Comparison of ENCODE assay signal across 21 cellular contexts in genomic region chr2:30649278-30649677, GRCh38.
DNase-seq lines count a peak whose midpoint lies in the region; ATAC-seq, FAIRE-seq and TF ChIP-seq lines count a peak whose summit lies in the region.
"Had no signal": no experiment of that assay in that cellular context is flagged by ENCODE, and none has a peak within 500 bp of the region (broad histone marks: within the 10 kb centered on the region; RNA-seq: fewer than 3 reads in every experiment).

No MANE protein-coding gene starts in this region.

- POLR2A ChIA-PET in K562 (lab: Yijun Ruan, JAX), result interaction anchor here (0.5 to 1.1 kb wide), 2 partner anchors 12 to 37 kb away, joined by 4 to 8 read pairs; no protein-coding TSS in a partner anchor

- H3K79me2 ChIP-seq in GM23248 (ENCODE audit: insufficient read depth) (no peaks in the 10 kb centered on the region), K562 (ENCODE audit: control insufficient read depth, insufficient read depth, low read length) (no peaks in the 10 kb centered on the region)

- peaks cover 4% of the 10 kb centered on the region for H3K36me3 Mint-ChIP-seq in nephron progenitor cell (ENCODE audit: low read depth)

- H3K9me1 ChIP-seq in K562 (ENCODE audit: control insufficient read depth, insufficient read depth, low read length), result no peaks in the 10 kb centered on the region

- H2AFZ ChIP-seq in GM23248, result no peak overlapping the region
- no peak overlapping the region for H2AFZ ChIP-seq in K562 (ENCODE audit: low read depth, low read length)

- DNase-seq in AG08395 (ENCODE audit: low spot score) (peak; percentile 9), GM23248 (peak; percentile 40), K562 (ENCODE audit: extremely low read depth in 1 of 4, low spot score in 3 of 4) (no peak), nephron progenitor cell (no peak), GM20000 (ENCODE audit: low spot score) (no peak), small intestine (no peak), kidney tubule cell (ENCODE audit: low spot score) (no peak)
- DNase-seq: BE2C; CD4-positive, CD25-positive, alpha-beta regulatory T cell; H9; HFFc6; NCI-H1694; NCI-H2081; NCI-H2171; NCI-H345; NCI-H748 treated with DMSO at 0.1 percent for 48 hours; SIG-M5; SK-N-SH had no signal

- intact Hi-C loops in K562 (cut with micrococcal nuclease), result no loop called here

- H3K4me3 ChIP-seq in GM23248 (no peak overlapping the region), K562 (no peak overlapping the region), small intestine (ENCODE audit: low read depth in 1 of 2, low read length in 2 of 2) (no peak overlapping the region)
- H3K4me3 ChIP-seq: A549 had no signal

- TF ChIP-seq CTCF in K562 (IDR thresholded peaks at IDR 0.05 in 2 of 3, conservative IDR thresholded peaks at IDR 0.05 in 1 of 3; ENCODE audit: insufficient read depth in 2 of 3, low read depth in 1 of 3, low read length in 3 of 3) (no peak), nephron progenitor cell (IDR thresholded peaks at IDR 0.05) (no peak), GM20000 (IDR thresholded peaks at IDR 0.05; ENCODE audit: extremely low read depth, missing control alignments) (no peak)

- H3K27me3 ChIP-seq in GM23248 (replicated peaks; ENCODE audit: insufficient read depth), result no peaks in the 10 kb centered on the region
- peaks cover 2 to 24% of the 10 kb centered on the region in 2 experiments; a peak in 3 of 5 replicates for H3K27me3 ChIP-seq in K562 (ENCODE audit: control insufficient read depth in 2 of 2, insufficient read depth in 2 of 2, low read length in 2 of 2)
- no peaks in the 10 kb centered on the region for H3K27me3 ChIP-seq in small intestine (ENCODE audit: control insufficient read depth in 2 of 2, insufficient read depth in 2 of 2, low read length in 2 of 2)
- H3K27me3 ChIP-seq: BE2C had no signal

- H3K27ac ChIP-seq in GM23248 (no peak overlapping the region), K562 (ENCODE audit: extremely low read depth, low read depth, low read length) (no peak overlapping the region), small intestine (ENCODE audit: low read depth in 1 of 2, low read length in 1 of 2) (no peak overlapping the region)
- H3K27ac ChIP-seq: A549 had no signal

- TF ChIP-seq EP300 in K562 (IDR thresholded peaks at IDR 0.05; ENCODE audit: low read length), result no peak

- H3K4me3 Mint-ChIP-seq in nephron progenitor cell, result no peak overlapping the region
- H3K4me3 Mint-ChIP-seq: CD4-positive, CD25-positive, alpha-beta regulatory T cell; H9; HFFc6 had no signal

- H3K4me2 ChIP-seq in GM23248 (ENCODE audit: unreplicated experiment) (no peak overlapping the region), K562 (ENCODE audit: insufficient read depth, low read length) (no peak overlapping the region)
- H3K4me2 ChIP-seq: A549, SK-N-SH had no signal

- H3K9ac ChIP-seq in GM23248 (no peak overlapping the region), K562 (ENCODE audit: insufficient read depth in 1 of 2, low read depth in 2 of 2, low read length in 2 of 2) (no peak overlapping the region)
- H3K9ac ChIP-seq: SK-N-SH had no signal

- no TSS peak for BruUV-seq in K562 (replicated peaks; lab: Mats Ljungman, UMichigan)

- TF ChIP-seq RAD21 in K562 (CRISPR knock-in tag; conservative IDR thresholded peaks at IDR 0.05 in 1 of 2, IDR thresholded peaks at IDR 0.05 in 1 of 2), result 0 out of 4 replicates have a peak, but pooled peaks of 1 of the 2 experiments have one; percentile 7

- H3K36me3 ChIP-seq in GM23248 (ENCODE audit: low read depth) (no peaks in the 10 kb centered on the region), K562 (ENCODE audit: control insufficient read depth, insufficient read depth, low read length) (no peaks in the 10 kb centered on the region), small intestine (ENCODE audit: control insufficient read depth in 2 of 2, insufficient read depth in 2 of 2, low read length in 2 of 2) (no peaks in the 10 kb centered on the region)

- CTCF ChIA-PET in K562 (lab: Yijun Ruan, JAX; ENCODE audit: low intra/inter-chr PET ratio), result no interaction called here

- no peaks in the 10 kb centered on the region for H4K20me1 ChIP-seq in GM23248 (ENCODE audit: insufficient read depth)
- H4K20me1 ChIP-seq in K562 (replicated peaks; ENCODE audit: control insufficient read depth, insufficient read depth, low read length), result no peaks in the 10 kb centered on the region

- H3F3A ChIP-seq in GM23248 (ENCODE audit: insufficient read depth), result 0 out of 2 replicates have a peak, but pooled peaks cover 5% of the 10 kb centered on the region

- H3K9me2 ChIP-seq in GM23248 (ENCODE audit: insufficient read depth), result no peaks in the 10 kb centered on the region
- H3K9me2 ChIP-seq: SK-N-SH had no signal

- no peaks in the 10 kb centered on the region for H3K9me3 Mint-ChIP-seq in nephron progenitor cell
- H3K9me3 Mint-ChIP-seq: CD4-positive, CD25-positive, alpha-beta regulatory T cell; H9; HFFc6 had no signal

- in situ Hi-C loops in GM23248 (cut with MboI) (no loop called here), K562 (cut with MboI) (no loop called here)

- no peaks in the 10 kb centered on the region for H3K27me3 Mint-ChIP-seq in nephron progenitor cell (ENCODE audit: low read depth, poor library complexity)
- H3K27me3 Mint-ChIP-seq: CD4-positive, CD25-positive, alpha-beta regulatory T cell had no signal

- no peak for FAIRE-seq in K562 (lab: Jason Lieb, UNC)
- FAIRE-seq in small intestine (lab: Jason Lieb, UNC), result no peak
- FAIRE-seq: A549, GM12891 had no signal

- peak; percentile 60; the same call in 1 of the 3 replicates for ATAC-seq in K562
- ATAC-seq: Panc1 had no signal

- WGBS in GM23248 (ENCODE audit: low coverage in 1 of 2, low lambda C conversion rate in 2 of 2, missing lambda C conversion rate in 2 of 2), 2 experiments, result 8 to 12% methylated on average over 4 of the region's 4 CpGs
- WGBS in K562 (ENCODE audit: insufficient coverage, low coverage, missing lambda C conversion rate), result 2% methylated on average over 4 of the region's 4 CpGs
- 28 to 77% (median 54%) methylated on average over 3 to 4 of the region's 4 CpGs for WGBS in small intestine, 3 donors

- H3K4me1 Mint-ChIP-seq in nephron progenitor cell, result peaks cover 15% of the 10 kb centered on the region
- H3K4me1 Mint-ChIP-seq: CD4-positive, CD25-positive, alpha-beta regulatory T cell had no signal

- no peak for TF ChIP-seq POLR2A in K562 (conservative IDR thresholded peaks at IDR 0.05)

- H3K4me1 ChIP-seq in GM23248 (ENCODE audit: insufficient read depth), result peaks cover 4% of the 10 kb centered on the region
- H3K4me1 ChIP-seq in K562 (replicated peaks in 1 of 2; ENCODE audit: control insufficient read depth in 2 of 2, insufficient read depth in 2 of 2, low read length in 2 of 2), result no peaks in the 10 kb centered on the region
- H3K4me1 ChIP-seq in small intestine (ENCODE audit: control insufficient read depth in 2 of 2, insufficient read depth in 1 of 2, low read depth in 1 of 2, low read length in 1 of 2), result peaks cover 0 to 5% of the 10 kb centered on the region in 2 donors
- H3K4me1 ChIP-seq: A549, BE2C had no signal

- peak overlapping the region; percentile 42 for H3K27ac Mint-ChIP-seq in nephron progenitor cell
- H3K27ac Mint-ChIP-seq: H9, HFFc6 had no signal

- H3K9me3 ChIP-seq in GM23248 (ENCODE audit: low read depth) (no peaks in the 10 kb centered on the region), K562 (replicated peaks; ENCODE audit: control insufficient read depth, insufficient read depth, low read depth, low read length) (no peaks in the 10 kb centered on the region), small intestine (ENCODE audit: control insufficient read depth, low read depth) (no peaks in the 10 kb centered on the region)
- H3K9me3 ChIP-seq: A549, BE2C, SK-N-SH had no signal

TF ChIP-seq in K562, 482 proteins besides CTCF, POLR2A, EP300 and RAD21:
- TF ChIP-seq HMGXB4 (CRISPR knock-in tag; IDR thresholded peaks at IDR 0.05), result no peak
- no peak for TF ChIP-seq MTF1 (CRISPR knock-in tag; IDR thresholded peaks at IDR 0.05; ENCODE audit: borderline replicate concordance)
- no peak for TF ChIP-seq ZNF12 (CRISPR knock-in tag; IDR thresholded peaks at IDR 0.05)
- 0 out of 4 replicates have a peak, but pooled peaks of 1 of the 2 experiments have one; percentile 11 for TF ChIP-seq NRF1 (conservative IDR thresholded peaks at IDR 0.05 in 1 of 2, IDR thresholded peaks at IDR 0.05 in 1 of 2)
- no peak for TF ChIP-seq ZNF212 (CRISPR knock-in tag; IDR thresholded peaks at IDR 0.05)
- TF ChIP-seq JUND (IDR thresholded peaks at IDR 0.05; ENCODE audit: borderline replicate concordance, low read depth, low read length), result 0 out of 2 replicates have a peak, but pooled peaks have one; percentile 8
- no peak for TF ChIP-seq JUND (tag; IDR thresholded peaks at IDR 0.05; ENCODE audit: borderline replicate concordance, low read depth, low read length)

Comparison
In these comparisons a context has a peak if more than half of its experiments do, and no peak if none do; other contexts are left out.
1. DNase-seq: peak in AG08395 (single experiment) and GM23248 (single experiment); none in K562 (0 of 4), nephron progenitor cell (single experiment), GM20000 (single experiment), small intestine (single experiment) and kidney tubule cell (single experiment).